ENCODE assay signal across 1 cellular context in genomic region chr12:42625611-42626010, GRCh38.
TF ChIP-seq lines count a peak whose summit lies in the region.

No MANE protein-coding gene starts in this region.

TF ChIP-seq in K562, 482 proteins besides CTCF, POLR2A, EP300 and RAD21 (continued from another document):
- no peak for TF ChIP-seq ZNF395 (CRISPR knock-in tag; IDR thresholded peaks at IDR 0.05)
- TF ChIP-seq RBM34 (IDR thresholded peaks at IDR 0.05; ENCODE audit: borderline replicate concordance, insufficient read depth, low read length) = no peak
- TF ChIP-seq CBX1 (IDR thresholded peaks at IDR 0.05; ENCODE audit: low read depth) = no peak
- TF ChIP-seq FOS (IDR thresholded peaks at IDR 0.05; ENCODE audit: extremely low read depth, insufficient read length) = peak; percentile 19
- no peak for TF ChIP-seq ZBTB1 (CRISPR knock-in tag; IDR thresholded peaks at IDR 0.05; ENCODE audit: borderline replicate concordance, low read depth)
- no peak for TF ChIP-seq TRIM25 (IDR thresholded peaks at IDR 0.05; ENCODE audit: borderline replicate concordance)
- no peak for TF ChIP-seq NRF1 (conservative IDR thresholded peaks at IDR 0.05 in 1 of 2, IDR thresholded peaks at IDR 0.05 in 1 of 2)
- TF ChIP-seq CTCFL (IDR thresholded peaks at IDR 0.05; ENCODE audit: borderline replicate concordance, insufficient read depth, low read depth, low read length, poor library complexity, severe bottlenecking) = no peak
- TF ChIP-seq FOXK2 (conservative IDR thresholded peaks at IDR 0.05 in 1 of 2, IDR thresholded peaks at IDR 0.05 in 1 of 2; ENCODE audit: low read depth in 2 of 2) = no peak
- TF ChIP-seq RBM25 (IDR thresholded peaks at IDR 0.05; ENCODE audit: low read depth, low read length, severe bottlenecking) = peak; percentile 20
- no peak for TF ChIP-seq ZBTB2 (IDR thresholded peaks at IDR 0.05)
- TF ChIP-seq ZNF121 (CRISPR knock-in tag; conservative IDR thresholded peaks at IDR 0.05) = no peak
- TF ChIP-seq ETV1 (tag; conservative IDR thresholded peaks at IDR 0.05; ENCODE audit: low read depth) = no peak
